Comparison of ENCODE assay signal across 23 cellular contexts in genomic region chr14:91041450-91041849, GRCh38. TPM values are rescaled to one million over a fixed set of nuclear protein-coding genes. Genes with fewer than 3 reads are reported as not detected.
DNase-seq lines count a peak whose midpoint lies in the region; ATAC-seq and TF ChIP-seq lines count a peak whose summit lies in the region.
"Had no signal": no experiment of that assay in that cellular context is flagged by ENCODE, and none has a peak within 500 bp of the region (broad histone marks: within the 10 kb centered on the region; RNA-seq: fewer than 3 reads in every experiment).

No MANE protein-coding gene starts in this region.

- DNase-seq in DMS79 (lab: John Stamatoyannopoulos, UW) (peak; percentile 53), LNCaP clone FGC (ENCODE audit: low read depth) (peak; percentile 44), NCI-H345 (lab: John Stamatoyannopoulos, UW) (peak; percentile 16), left lung (no peak), HEK293T (ENCODE audit: extremely low spot score) (no peak), NCI-H2029 (lab: John Stamatoyannopoulos, UW) (no peak), OCI-M2 (lab: John Stamatoyannopoulos, UW; ENCODE audit: unreplicated experiment) (no peak)
- DNase-seq: activated CD4-positive, alpha-beta T cell treated with anti-CD3 and anti-CD28 coated beads for 4 hours; activated naive CD8-positive, alpha-beta T cell treated with anti-CD3 and anti-CD28 coated beads, Interleukin-2, amount 10 ng/mL, durations not matched to agents 7 days and 5 days; brain microvascular endothelial cell; EL; glutamatergic neuron; H9; NCI-H524 treated with DMSO at 0.1 percent for 48 hours; nephron progenitor cell; PC-9; stimulated activated CD4-positive, alpha-beta T cell treated with anti-CD3 and anti-CD28 coated beads, Interleukin-4, amount 100 ng/mL, for 24 hours; trophoblast cell had no signal

- POLR2A ChIA-PET in HEK293T (lab: Yijun Ruan, JAX): interaction anchor here (0.7 to 1.0 kb wide), 2 partner anchors 19 kb away, joined by 3 to 4 read pairs; partner anchors contain the start of gene RPS6KA5

- H3K36me3 ChIP-seq in left lung: no peaks in the 10 kb centered on the region
- H3K36me3 ChIP-seq: brain microvascular endothelial cell, prostate gland, SJCRH30 had no signal

- no peaks in the 10 kb centered on the region for H3K27me3 ChIP-seq in left lung
- H3K27me3 ChIP-seq: brain microvascular endothelial cell, SJCRH30 had no signal

- peak; percentile 30 for ATAC-seq in left lung
- ATAC-seq: activated T-helper 17 cell treated with anti-CD3 and anti-CD28 coated beads, Interleukin-2, amount 50 U/mL, for 72 hours had no signal

- intact Hi-C loops in left lung (cut with DNase I): no loop called here

- H3K27ac ChIP-seq in left lung: no peak overlapping the region
- H3K27ac ChIP-seq: brain microvascular endothelial cell, coronary artery, PC-9, prostate gland, SJCRH30, skin epidermis had no signal

- TF ChIP-seq CTCF in LNCaP clone FGC (IDR thresholded peaks at IDR 0.05; ENCODE audit: control insufficient read depth, extremely low read depth, insufficient read depth): no peak
- TF ChIP-seq CTCF in left lung (IDR thresholded peaks at IDR 0.05): no peak

- CTCF ChIA-PET in HEK293T (lab: Yijun Ruan, JAX): interaction anchor here (0.6 to 0.7 kb wide), 2 partner anchors 25 to 132 kb away, joined by 3 to 6 read pairs; no protein-coding TSS in a partner anchor

- H3K4me1 ChIP-seq in left lung: no peaks in the 10 kb centered on the region
- H3K4me1 ChIP-seq: prostate gland had no signal

- no peak overlapping the region for H3K4me3 ChIP-seq in LNCaP clone FGC (ENCODE audit: low read depth, low read length)
- no peak overlapping the region for H3K4me3 ChIP-seq in left lung
- H3K4me3 ChIP-seq: coronary artery, PC-9, prostate gland, SJCRH30, skin epidermis had no signal

- H3K9me3 ChIP-seq in left lung: no peaks in the 10 kb centered on the region
- H3K9me3 ChIP-seq: prostate gland, SJCRH30 had no signal

TF ChIP-seq in HEK293T, 16 proteins besides CTCF, POLR2A, EP300 and RAD21:
- TF ChIP-seq HDGF (IDR thresholded peaks at IDR 0.05; ENCODE audit: borderline replicate concordance) (no peak), CTBP1 (IDR thresholded peaks at IDR 0.05; ENCODE audit: borderline replicate concordance) (no peak), ZNF384 (IDR thresholded peaks at IDR 0.05) (no peak), PKNOX1 (IDR thresholded peaks at IDR 0.05) (no peak), SUZ12 (IDR thresholded peaks at IDR 0.05) (no peak), FOXK2 (IDR thresholded peaks at IDR 0.05) (no peak), BHLHE40 (IDR thresholded peaks at IDR 0.05; ENCODE audit: borderline replicate concordance) (no peak), ARNT (IDR thresholded peaks at IDR 0.05) (no peak)

RNA-seq across cellular contexts. Expression of gene RPS6KA5, which starts 19.0 kb away (rescaled TPM):
- 1 to 10 TPM; 4.2 to 5.4 TPM for total RNA-seq in left lung

Comparison
In these comparisons a context has a peak if more than half of its experiments do, and no peak if none do; other contexts are left out.
1. DNase-seq: peak in DMS79 (single experiment), LNCaP clone FGC (single experiment) and NCI-H345 (single experiment); none in left lung (0 of 2), HEK293T (single experiment), NCI-H2029 (single experiment) and OCI-M2 (single experiment).